Comparison of ENCODE assay signal across 20 cellular contexts in the genomic region with DNA sequence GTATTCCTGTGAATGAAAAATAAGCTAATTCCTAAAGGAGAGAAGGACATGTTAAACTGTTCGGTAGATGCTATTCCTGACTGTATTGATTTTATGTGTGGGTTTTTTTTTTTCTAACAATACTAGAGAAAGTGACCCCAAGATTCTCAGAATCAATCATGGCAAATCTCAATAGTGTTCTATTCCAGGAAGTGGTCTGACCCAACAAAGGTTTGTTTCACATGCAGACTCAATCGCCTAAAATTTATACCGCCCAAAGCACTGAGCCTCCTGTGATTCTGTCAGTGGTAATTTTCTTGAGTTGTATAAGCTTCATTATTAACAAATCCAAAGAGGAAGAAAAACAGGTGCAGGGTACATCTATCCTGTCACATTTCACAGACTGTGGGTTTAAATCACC.
"Had no signal": no experiment of that assay in that cellular context is flagged by ENCODE, and none has a peak within 500 bp of the region (broad histone marks: within the 10 kb centered on the region; RNA-seq: fewer than 3 reads in every experiment).

No MANE protein-coding gene starts in this region.

- DNase-seq: activated CD4-positive, alpha-beta memory T cell treated with anti-CD3 and anti-CD28 coated beads for 36 hours; activated CD4-positive, alpha-beta T cell treated with anti-CD3 and anti-CD28 coated beads, Interleukin-2, amount 10 ng/mL, durations not matched to agents 7 days and 5 days; activated CD4-positive, CD25-positive, alpha-beta regulatory T cell; activated CD8-positive, alpha-beta memory T cell treated with anti-CD3 and anti-CD28 coated beads for 24 hours; activated gamma-delta T cell; activated naive CD4-positive, alpha-beta T cell treated with anti-CD3 and anti-CD28 coated beads, Interleukin-2, amount 10 ng/mL, durations not matched to agents 7 days and 5 days; activated naive CD8-positive, alpha-beta T cell treated with anti-CD3 and anti-CD28 coated beads for 36 hours; activated T-cell treated with anti-CD3 and anti-CD28 coated beads, Interleukin-2, amount 50 U/mL, for 4 hours; brain microvascular endothelial cell; Kasumi-1; NCI-H1105 treated with DMSO at 0.1 percent for 48 hours; NCI-H1436 treated with DMSO at 0.1 percent for 48 hours; NCI-H187 treated with DMSO at 0.1 percent for 48 hours; NCI-H2081 treated with DMSO at 0.1 percent for 48 hours; NCI-H446; NCI-H524; SIG-M5; T-helper 1 cell had no signal

- ATAC-seq: activated T-cell treated with anti-CD3 and anti-CD28 coated beads, Interleukin-2, amount 50 U/mL, for 4 hours had no signal

- H3K4me3 ChIP-seq: cardiac muscle cell had no signal

- H3K27ac Mint-ChIP-seq: activated CD4-positive, alpha-beta memory T cell treated with anti-CD3 and anti-CD28 coated beads for 36 hours; activated CD4-positive, alpha-beta T cell treated with anti-CD3 and anti-CD28 coated beads, Interleukin-2, amount 10 ng/mL, durations not matched to agents 7 days and 5 days; activated naive CD4-positive, alpha-beta T cell treated with anti-CD3 and anti-CD28 coated beads, Interleukin-2, amount 10 ng/mL, durations not matched to agents 7 days and 5 days; activated naive CD8-positive, alpha-beta T cell treated with anti-CD3 and anti-CD28 coated beads for 36 hours had no signal

- H3K27me3 Mint-ChIP-seq: activated naive CD4-positive, alpha-beta T cell treated with anti-CD3 and anti-CD28 coated beads, Interleukin-2, amount 10 ng/mL, durations not matched to agents 7 days and 5 days had no signal

- H3K36me3 ChIP-seq: brain microvascular endothelial cell, cardiac muscle cell had no signal

- H3K27me3 ChIP-seq: brain microvascular endothelial cell, cardiac muscle cell had no signal

- H3K4me1 Mint-ChIP-seq: activated naive CD4-positive, alpha-beta T cell treated with anti-CD3 and anti-CD28 coated beads, Interleukin-2, amount 10 ng/mL, durations not matched to agents 7 days and 5 days; activated naive CD8-positive, alpha-beta T cell treated with anti-CD3 and anti-CD28 coated beads for 36 hours had no signal

- H3K27ac ChIP-seq: brain microvascular endothelial cell, cardiac muscle cell, VCaP had no signal

- H3K9me3 Mint-ChIP-seq: activated CD4-positive, alpha-beta memory T cell treated with anti-CD3 and anti-CD28 coated beads for 36 hours had no signal

- H3K4me3 Mint-ChIP-seq: activated CD4-positive, alpha-beta memory T cell treated with anti-CD3 and anti-CD28 coated beads for 36 hours; activated CD4-positive, alpha-beta T cell treated with anti-CD3 and anti-CD28 coated beads, Interleukin-2, amount 10 ng/mL, durations not matched to agents 7 days and 5 days; activated naive CD4-positive, alpha-beta T cell treated with anti-CD3 and anti-CD28 coated beads, Interleukin-2, amount 10 ng/mL, durations not matched to agents 7 days and 5 days; activated naive CD8-positive, alpha-beta T cell treated with anti-CD3 and anti-CD28 coated beads for 36 hours; activated T-cell treated with anti-CD3 and anti-CD28 coated beads, Interleukin-2, amount 50 U/mL, for 4 hours had no signal
